In genomic region chr2:201135396-201135795, GRCh38 we compare ENCODE assay signal across 1 cellular context.
TF ChIP-seq lines count a peak whose summit lies in the region.

No MANE protein-coding gene starts in this region.

TF ChIP-seq in HepG2, 621 proteins besides CTCF, POLR2A, EP300 and RAD21:
- TF ChIP-seq SP2 (CRISPR knock-in tag; IDR thresholded peaks at IDR 0.05) (no peak), CENPBD1 (CRISPR knock-in tag; IDR thresholded peaks at IDR 0.05; ENCODE audit: borderline replicate concordance, low read depth) (no peak), MTA1 (CRISPR knock-in tag; IDR thresholded peaks at IDR 0.05; ENCODE audit: borderline replicate concordance) (no peak), TOE1 (CRISPR knock-in tag; IDR thresholded peaks at IDR 0.05) (no peak), SKI (IDR thresholded peaks at IDR 0.05; ENCODE audit: partially characterized antibody) (no peak), MTERF4 (CRISPR knock-in tag; IDR thresholded peaks at IDR 0.05) (no peak), ZHX2 (IDR thresholded peaks at IDR 0.05; ENCODE audit: low read depth) (no peak), ZHX2 (CRISPR knock-in tag; IDR thresholded peaks at IDR 0.05; ENCODE audit: borderline replicate concordance) (no peak), SMARCE1 (IDR thresholded peaks at IDR 0.05; ENCODE audit: borderline replicate concordance) (no peak), SOX5 (CRISPR knock-in tag; IDR thresholded peaks at IDR 0.05; ENCODE audit: borderline replicate concordance) (no peak), TOPORS (CRISPR knock-in tag; IDR thresholded peaks at IDR 0.05) (no peak), SRSF9 (IDR thresholded peaks at IDR 0.05; ENCODE audit: borderline replicate concordance, insufficient read depth, low read depth, low read length, poor library complexity, severe bottlenecking) (no peak), ZNF263 (CRISPR knock-in tag; IDR thresholded peaks at IDR 0.05) (no peak), HOXA5 (CRISPR knock-in tag; IDR thresholded peaks at IDR 0.05) (no peak), ZNF720 (CRISPR knock-in tag; IDR thresholded peaks at IDR 0.05) (no peak), GTF3A (CRISPR knock-in tag; conservative IDR thresholded peaks at IDR 0.05) (no peak)
